1 cellular context compared by ENCODE assay signal in genomic region chr2:43024515-43024962, GRCh38.
TF ChIP-seq lines count a peak whose summit lies in the region.

No MANE protein-coding gene starts in this region.

TF ChIP-seq in HepG2, 621 proteins besides CTCF, POLR2A, EP300 and RAD21 (continues in another document):
- TF ChIP-seq CSRNP2 (CRISPR knock-in tag; conservative IDR thresholded peaks at IDR 0.05; ENCODE audit: low read depth) (no peak), ZNF24 (IDR thresholded peaks at IDR 0.05) (no peak), ZNF468 (CRISPR knock-in tag; IDR thresholded peaks at IDR 0.05) (no peak), ZNF10 (CRISPR knock-in tag; IDR thresholded peaks at IDR 0.05; ENCODE audit: borderline replicate concordance, low read depth) (no peak), SP5 (CRISPR knock-in tag; IDR thresholded peaks at IDR 0.05; ENCODE audit: borderline replicate concordance, low read depth) (no peak), NFYC (CRISPR knock-in tag; IDR thresholded peaks at IDR 0.05) (no peak), ZBTB38 (CRISPR knock-in tag; IDR thresholded peaks at IDR 0.05) (peak; percentile 69), ARID3A (IDR thresholded peaks at IDR 0.05; ENCODE audit: low read depth, low read length) (no peak), ZBTB49 (CRISPR knock-in tag; IDR thresholded peaks at IDR 0.05; ENCODE audit: borderline replicate concordance) (no peak), ZNF607 (CRISPR knock-in tag; IDR thresholded peaks at IDR 0.05; ENCODE audit: borderline replicate concordance) (peak; percentile 33; the same call in 1 of the 2 replicates), ZNF335 (CRISPR knock-in tag; IDR thresholded peaks at IDR 0.05) (no peak), ZNF704 (CRISPR knock-in tag; IDR thresholded peaks at IDR 0.05; ENCODE audit: borderline replicate concordance) (no peak; the same call in 1 of the 2 replicates), ATF3 (CRISPR knock-in tag; IDR thresholded peaks at IDR 0.05) (peak; percentile 9; the same call in 1 of the 2 replicates), ZNF564 (CRISPR knock-in tag; IDR thresholded peaks at IDR 0.05) (no peak), ZNF234 (CRISPR knock-in tag; conservative IDR thresholded peaks at IDR 0.05) (no peak), KAT8 (CRISPR knock-in tag; IDR thresholded peaks at IDR 0.05) (0 out of 2 replicates have a peak, but pooled peaks have one; percentile 15), TP53 (CRISPR knock-in tag; conservative IDR thresholded peaks at IDR 0.05) (no peak), ZNF781 (CRISPR knock-in tag; IDR thresholded peaks at IDR 0.05; ENCODE audit: borderline replicate concordance, not compliant biosample characterization) (no peak), CHCHD3 (CRISPR knock-in tag; IDR thresholded peaks at IDR 0.05) (0 out of 2 replicates have a peak, but pooled peaks have one; percentile 33), ZFX (CRISPR knock-in tag; IDR thresholded peaks at IDR 0.05; ENCODE audit: low read depth) (peak; percentile 47; the same call in 1 of the 2 replicates), CEBPG (CRISPR knock-in tag; IDR thresholded peaks at IDR 0.05) (peak; percentile 45; the same call in 1 of the 2 replicates), ZSCAN30 (CRISPR knock-in tag; IDR thresholded peaks at IDR 0.05) (no peak), FOXM1 (CRISPR knock-in tag; IDR thresholded peaks at IDR 0.05) (no peak), ZNF883 (CRISPR knock-in tag; IDR thresholded peaks at IDR 0.05; ENCODE audit: not compliant biosample characterization) (no peak), MAX (IDR thresholded peaks at IDR 0.05) (peak; percentile 34; the same call in 1 of the 2 replicates), HHEX (CRISPR knock-in tag; IDR thresholded peaks at IDR 0.05) (no peak), SMC3 (IDR thresholded peaks at IDR 0.05; ENCODE audit: low read length) (peak; percentile 87), AGO1 (IDR thresholded peaks at IDR 0.05; ENCODE audit: low read depth, low read length, poor library complexity, severe bottlenecking) (no peak), ZNF446 (CRISPR knock-in tag; IDR thresholded peaks at IDR 0.05) (no peak), ZSCAN21 (CRISPR knock-in tag; IDR thresholded peaks at IDR 0.05; ENCODE audit: borderline replicate concordance) (no peak), NCOR1 (IDR thresholded peaks at IDR 0.05; ENCODE audit: borderline replicate concordance, low read length) (no peak), ETS1 (CRISPR knock-in tag; IDR thresholded peaks at IDR 0.05) (no peak), ZNF296 (CRISPR knock-in tag; conservative IDR thresholded peaks at IDR 0.05) (no peak), ZNF775 (CRISPR knock-in tag; IDR thresholded peaks at IDR 0.05; ENCODE audit: borderline replicate concordance) (no peak), ZNF724P (CRISPR knock-in tag; IDR thresholded peaks at IDR 0.05; ENCODE audit: borderline replicate concordance) (peak; percentile 87), RBFOX2 (IDR thresholded peaks at IDR 0.05; ENCODE audit: low read depth, low read length) (no peak), TIGD3 (CRISPR knock-in tag; IDR thresholded peaks at IDR 0.05; ENCODE audit: borderline replicate concordance) (no peak), CREM (IDR thresholded peaks at IDR 0.05) (no peak), CREM (CRISPR knock-in tag; IDR thresholded peaks at IDR 0.05) (no peak), TFDP1 (CRISPR knock-in tag; IDR thresholded peaks at IDR 0.05; ENCODE audit: borderline replicate concordance) (no peak; the same call in 1 of the 2 replicates), PAX8 (CRISPR knock-in tag; IDR thresholded peaks at IDR 0.05; ENCODE audit: borderline replicate concordance) (0 out of 2 replicates have a peak, but pooled peaks have one; percentile 57), ZNF746 (CRISPR knock-in tag; IDR thresholded peaks at IDR 0.05) (no peak; the same call in 1 of the 2 replicates), ZNF430 (CRISPR knock-in tag; IDR thresholded peaks at IDR 0.05) (no peak), SP1 (IDR thresholded peaks at IDR 0.05) (no peak), SP1 (CRISPR knock-in tag; IDR thresholded peaks at IDR 0.05) (0 out of 2 replicates have a peak, but pooled peaks have one; percentile 31), ZNF646 (CRISPR knock-in tag; IDR thresholded peaks at IDR 0.05) (no peak)
- TF ChIP-seq, protein P1, sequence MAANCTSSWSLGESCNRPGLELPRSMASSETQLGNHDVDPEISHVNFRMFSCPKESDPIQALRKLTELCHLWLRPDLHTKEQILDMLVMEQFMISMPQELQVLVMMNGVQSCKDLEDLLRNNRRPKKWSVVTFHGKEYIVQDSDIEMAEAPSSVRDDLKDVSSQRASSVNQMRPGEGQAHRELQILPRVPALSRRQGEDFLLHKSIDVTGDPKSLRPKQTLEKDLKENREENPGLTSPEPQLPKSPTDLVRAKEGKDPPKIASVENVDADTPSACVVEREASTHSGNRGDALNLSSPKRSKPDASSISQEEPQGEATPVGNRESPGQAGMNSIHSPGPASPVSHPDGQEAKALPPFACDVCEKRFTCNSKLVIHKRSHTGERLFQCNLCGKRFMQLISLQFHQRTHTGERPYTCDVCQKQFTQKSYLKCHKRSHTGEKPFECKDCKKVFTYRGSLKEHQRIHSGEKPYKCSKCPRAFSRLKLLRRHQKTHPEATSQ (CRISPR knock-in tag; IDR thresholded peaks at IDR 0.05; ENCODE audit: borderline replicate concordance): no peak
